In the genomic region with DNA sequence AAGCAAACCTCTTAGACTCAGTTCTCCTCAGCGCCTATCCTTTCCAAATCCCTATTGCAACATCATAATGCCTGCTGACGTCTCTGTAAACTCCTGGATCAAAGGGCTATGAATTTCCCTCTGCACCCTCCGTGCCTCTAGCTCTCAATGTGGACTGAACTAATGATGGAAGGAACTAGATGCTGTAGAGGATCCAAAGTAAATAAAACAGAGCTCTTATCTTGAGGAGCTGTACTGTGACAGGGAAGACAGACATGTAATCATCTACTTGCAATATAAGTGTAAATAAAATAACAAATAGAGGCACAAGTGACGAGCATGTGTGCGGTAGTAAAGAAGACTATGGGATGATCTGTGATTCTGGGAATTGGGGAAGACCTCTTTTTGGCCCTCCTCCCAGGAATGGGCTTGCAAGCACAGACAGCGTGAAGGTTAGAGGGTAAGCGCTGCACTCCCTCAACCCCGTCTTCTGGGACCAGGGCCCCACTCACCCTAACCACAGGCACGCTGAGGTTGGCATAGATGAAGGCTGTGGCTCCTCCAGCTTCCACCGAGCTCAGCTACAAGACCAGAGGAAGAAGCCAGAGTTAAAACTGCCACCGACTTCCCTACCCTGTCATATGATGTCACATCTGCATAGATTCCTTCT, we compare ENCODE assay signal across 14 cellular contexts. TPM values are rescaled to one million over a fixed set of nuclear protein-coding genes. Genes with fewer than 3 reads are reported as not detected.
DNase-seq lines count a peak whose midpoint lies in the region; ATAC-seq and TF ChIP-seq lines count a peak whose summit lies in the region.
"Had no signal": no experiment of that assay in that cellular context is flagged by ENCODE, and none has a peak within 500 bp of the region (broad histone marks: within the 10 kb centered on the region; RNA-seq: fewer than 3 reads in every experiment).

No MANE protein-coding gene starts in this region.

- WGBS in hepatocyte (ENCODE audit: low lambda C conversion rate, missing lambda C conversion rate) = 70% methylated on average over 11 of the region's 11 CpGs
- 42 to 57% (median 46%) methylated on average over 11 of the region's 11 CpGs for WGBS in spleen, 5 donors

- no peak for TF ChIP-seq CTCF in hepatocyte (IDR thresholded peaks at IDR 0.05; ENCODE audit: poor library complexity)
- TF ChIP-seq CTCF in spleen (IDR thresholded peaks at IDR 0.05 in 8 of 11, conservative IDR thresholded peaks at IDR 0.05 in 3 of 11) = no peak

- H4K20me1 ChIP-seq in hepatocyte (ENCODE audit: insufficient read depth, poor library complexity, severe bottlenecking) = no peaks in the 10 kb centered on the region

- H3K4me2 ChIP-seq in hepatocyte = no peak overlapping the region

- H3K4me3 Mint-ChIP-seq in T-helper 17 cell = no peak overlapping the region
- H3K4me3 Mint-ChIP-seq: neural crest cell; T-helper 2 cell treated with Interferon-gamma antibody and Interleukin-4, amounts not matched to agents 5 μg/mL and 100 μg/mL, for 36 hours had no signal

- H3K9me3 ChIP-seq in T-helper 17 cell (ENCODE audit: control insufficient read depth, low read length, poor library complexity, severe bottlenecking) = no peaks in the 10 kb centered on the region
- no peaks in the 10 kb centered on the region for H3K9me3 ChIP-seq in hepatocyte (ENCODE audit: low read depth)
- no peaks in the 10 kb centered on the region for H3K9me3 ChIP-seq in spleen

- no peaks in the 10 kb centered on the region for H3K36me3 Mint-ChIP-seq in T-helper 17 cell (ENCODE audit: low read depth)

- intact Hi-C loops in spleen (cut with DNase I; ENCODE audit: low total_unique reads) = no loop called here

- H3K27me3 Mint-ChIP-seq in T-helper 17 cell = peaks cover 61% of the 10 kb centered on the region

- ATAC-seq in T-helper 17 cell (peak; percentile 81), HG02642 (IDR thresholded peaks at IDR 0.05; ENCODE audit: poor library complexity, unreplicated experiment) (no peak)

- peak overlapping the region; percentile 27 for H3K27ac Mint-ChIP-seq in T-helper 17 cell
- H3K27ac Mint-ChIP-seq: T-helper 2 cell treated with Interferon-gamma antibody and Interleukin-4, amounts not matched to agents 5 μg/mL and 100 μg/mL, for 36 hours had no signal

- H3K4me1 Mint-ChIP-seq in T-helper 17 cell = peaks cover 28% of the 10 kb centered on the region
- H3K4me1 Mint-ChIP-seq: neural crest cell had no signal

- no peak for TF ChIP-seq POLR2A in spleen (IDR thresholded peaks at IDR 0.05)

- H3K9me2 ChIP-seq in hepatocyte (replicated peaks; ENCODE audit: insufficient read depth) = no peaks in the 10 kb centered on the region

- no peaks in the 10 kb centered on the region for H3K4me1 ChIP-seq in ACC112 (ENCODE audit: control insufficient read depth, insufficient read depth, low read length, unreplicated experiment)
- H3K4me1 ChIP-seq in hepatocyte (ENCODE audit: insufficient read depth) = peaks cover 4% of the 10 kb centered on the region
- H3K4me1 ChIP-seq in spleen = no peaks in the 10 kb centered on the region

- H3K27me3 ChIP-seq in ACC112 (ENCODE audit: insufficient read depth, low read length) (no peaks in the 10 kb centered on the region), hepatocyte (no peaks in the 10 kb centered on the region), spleen (replicated peaks in 1 of 7) (peaks cover 0 to 4% (median 0%) of the 10 kb centered on the region in 7 donors)

- H3K79me2 ChIP-seq in ACC112 (ENCODE audit: control insufficient read depth, insufficient read depth, low read length, unreplicated experiment) = no peaks in the 10 kb centered on the region
- H3K79me2 ChIP-seq in hepatocyte = no peaks in the 10 kb centered on the region

- peak overlapping the region; percentile 46 for H3K27ac ChIP-seq in ACC112 (ENCODE audit: low read depth, low read length)
- H3K27ac ChIP-seq in hepatocyte = no peak overlapping the region
- no peak overlapping the region for H3K27ac ChIP-seq in spleen

- peak; percentile 13 for DNase-seq in Daoy (ENCODE audit: low read depth)
- DNase-seq in T-helper 17 cell = no peak
- peak; percentile 23 for DNase-seq in hepatocyte (ENCODE audit: low spot score)
- DNase-seq in globus pallidus (ENCODE audit: low spot score) = no peak
- no peak for DNase-seq in spleen
- DNase-seq in NOMO-1 treated with DMSO at 0.1 percent for 48 hours (lab: John Stamatoyannopoulos, UW; ENCODE audit: unreplicated experiment) = no peak
- DNase-seq: activated CD8-positive, alpha-beta memory T cell treated with anti-CD3 and anti-CD28 coated beads, Interleukin-2, amount 50 U/mL, for 4 hours; foreskin fibroblast; NCI-H2107; stimulated activated CD4-positive, alpha-beta T cell treated with anti-CD3 and anti-CD28 coated beads, Interleukin-12 subunit alpha, Interleukin-12 subunit beta, amount 100 ng/mL, for 4 hours had no signal

- H3K4me3 ChIP-seq in ACC112 (ENCODE audit: low read depth, low read length) (no peak overlapping the region), hepatocyte (no peak overlapping the region), spleen (no peak overlapping the region)

- H2AFZ ChIP-seq in ACC112 (ENCODE audit: low read length, unreplicated experiment) (no peak overlapping the region), hepatocyte (no peak overlapping the region)

- H3K36me3 ChIP-seq in ACC112 (ENCODE audit: insufficient read depth, low read length) (no peaks in the 10 kb centered on the region), hepatocyte (replicated peaks; ENCODE audit: insufficient read depth, low read depth) (no peaks in the 10 kb centered on the region), spleen (no peaks in the 10 kb centered on the region)

RNA-seq across cellular contexts. Expression of a gene that starts 42.2 kb away (rescaled TPM):
- total RNA-seq in Daoy (2014; rRNA removed; shearing (Covaris generic)) = 1.5 and 2.5 TPM in 2 replicates
- total RNA-seq in T-helper 17 cell = not detected
- total RNA-seq in hepatocyte = 1.3 and 1.4 TPM in 2 replicates
- polyA plus RNA-seq in hepatocyte = 2.3 and 2.9 TPM in 2 replicates
- under 1 TPM in 1 of 7 donors, not detected in 6; 0.44 TPM for total RNA-seq in spleen
- under 1 TPM in 1 of 3 donors, not detected in 2; 0.39 TPM for polyA plus RNA-seq in spleen
- total RNA-seq: neural crest cell had no signal

Comparison
In these comparisons a context has a peak if more than half of its experiments do, and no peak if none do; other contexts are left out.
1. DNase-seq: peak in Daoy (single experiment) and hepatocyte (single experiment); none in T-helper 17 cell (0 of 3), globus pallidus (single experiment), spleen (single experiment) and NOMO-1 treated with DMSO at 0.1 percent for 48 hours (single experiment).